23 cellular contexts compared by ENCODE assay signal in the genomic region with DNA sequence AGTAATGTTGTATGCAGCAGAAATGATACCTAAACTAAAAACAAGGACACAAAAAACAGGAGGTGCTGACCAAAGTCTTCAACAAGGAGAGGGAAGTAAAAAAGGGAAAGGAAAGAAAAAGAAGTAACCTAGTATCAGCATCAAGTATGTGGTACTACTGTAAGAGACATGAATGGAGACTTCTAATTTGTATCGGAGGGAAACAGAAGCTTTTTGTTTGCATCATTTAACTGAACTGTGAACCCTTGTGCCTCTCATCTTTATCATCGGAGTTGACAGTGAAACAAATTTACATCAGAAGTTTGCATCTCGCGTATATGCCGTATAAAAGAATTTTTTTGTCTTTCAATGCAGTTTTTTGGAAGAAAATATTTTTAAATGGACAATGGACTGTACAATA. TPM values are rescaled to one million over a fixed set of nuclear protein-coding genes. Genes with fewer than 3 reads are reported as not detected.
A peak's percentile ranks its signal among the peaks of the same experiment; 100 is the strongest.
DNase-seq lines count a peak whose midpoint lies in the region; ATAC-seq, FAIRE-seq and TF ChIP-seq lines count a peak whose summit lies in the region.
"Had no signal": no experiment of that assay in that cellular context is flagged by ENCODE, and none has a peak within 500 bp of the region (broad histone marks: within the 10 kb centered on the region; RNA-seq: fewer than 3 reads in every experiment).

No MANE protein-coding gene starts in this region.

- H3K27me3 ChIP-seq in small intestine (ENCODE audit: control insufficient read depth in 2 of 2, insufficient read depth in 2 of 2, low read length in 2 of 2): no peaks in the 10 kb centered on the region
- H3K27me3 ChIP-seq: body of pancreas, foreskin keratinocyte, ovary, SJSA1, stomach, tibial nerve had no signal

- POLR2A ChIA-PET in T-cell (lab: Charles Lee): interaction anchor here in 1 of 2 donors (1.4 kb wide), 1 partner anchor 11 kb away, joined by 4 read pairs; no protein-coding TSS in a partner anchor
- POLR2A ChIA-PET in activated naive CD8-positive, alpha-beta T cell treated with anti-CD3 and anti-CD28 coated beads, Interleukin-2, amount 10 ng/mL, durations not matched to agents 7 days and 5 days (lab: Charles Lee): interaction anchor here (1.2 to 1.3 kb wide), 2 partner anchors 54 to 109 kb away, joined by 3 to 5 read pairs; partner anchors contain the start of gene DCP2

- peaks cover 8 to 39% of the 10 kb centered on the region in 2 donors for H3K36me3 Mint-ChIP-seq in activated naive CD4-positive, alpha-beta T cell treated with anti-CD3 and anti-CD28 coated beads, Interleukin-2, amount 50 U/mL, for 72 hours
- H3K36me3 Mint-ChIP-seq in T-cell: peaks cover 49% of the 10 kb centered on the region
- H3K36me3 Mint-ChIP-seq in activated naive CD8-positive, alpha-beta T cell treated with anti-CD3 and anti-CD28 coated beads, Interleukin-2, amount 10 ng/mL, durations not matched to agents 7 days and 5 days: peaks cover 32% of the 10 kb centered on the region
- H3K36me3 Mint-ChIP-seq in neural crest cell (ENCODE audit: low read depth): peaks cover 6% of the 10 kb centered on the region

- no peak for TF ChIP-seq CTCF in neural crest cell (conservative IDR thresholded peaks at IDR 0.05)

- CTCF ChIA-PET in T-cell (lab: Charles Lee): interaction anchor here (0.5 to 1.8 kb wide), 4 partner anchors 17 to 745 kb away, joined by 3 to 4 read pairs (median 3); no protein-coding TSS in a partner anchor

- peaks cover 3 to 4% of the 10 kb centered on the region in 2 donors for H3K36me3 ChIP-seq in small intestine (ENCODE audit: control insufficient read depth in 2 of 2, insufficient read depth in 2 of 2, low read length in 2 of 2)
- H3K36me3 ChIP-seq: ovary had no signal

- H3K9me3 Mint-ChIP-seq in activated naive CD4-positive, alpha-beta T cell treated with anti-CD3 and anti-CD28 coated beads, Interleukin-2, amount 50 U/mL, for 72 hours: no peaks in the 10 kb centered on the region
- H3K9me3 Mint-ChIP-seq in T-cell (no peaks in the 10 kb centered on the region), neural crest cell (no peaks in the 10 kb centered on the region)
- no peaks in the 10 kb centered on the region for H3K9me3 Mint-ChIP-seq in activated naive CD8-positive, alpha-beta T cell treated with anti-CD3 and anti-CD28 coated beads, Interleukin-2, amount 10 ng/mL, durations not matched to agents 7 days and 5 days
- H3K9me3 Mint-ChIP-seq: effector memory CD8-positive, alpha-beta T cell had no signal

- H3K4me3 ChIP-seq in small intestine (ENCODE audit: low read depth in 1 of 2, low read length in 2 of 2): no peak overlapping the region
- H3K4me3 ChIP-seq: body of pancreas, ovary, SJSA1, stomach, tibial nerve had no signal

- peak overlapping the region in 1 of 3 donors; percentile 32 for H3K4me3 Mint-ChIP-seq in T-cell
- H3K4me3 Mint-ChIP-seq in activated naive CD8-positive, alpha-beta T cell treated with anti-CD3 and anti-CD28 coated beads, Interleukin-2, amount 10 ng/mL, durations not matched to agents 7 days and 5 days: peak overlapping the region; percentile 7
- H3K4me3 Mint-ChIP-seq in neural crest cell: peak overlapping the region; percentile 31
- H3K4me3 Mint-ChIP-seq: effector memory CD8-positive, alpha-beta T cell had no signal

- H3K27me3 Mint-ChIP-seq in T-cell (no peaks in the 10 kb centered on the region), neural crest cell (ENCODE audit: low read depth) (no peaks in the 10 kb centered on the region)
- H3K27me3 Mint-ChIP-seq in activated naive CD8-positive, alpha-beta T cell treated with anti-CD3 and anti-CD28 coated beads, Interleukin-2, amount 10 ng/mL, durations not matched to agents 7 days and 5 days: no peaks in the 10 kb centered on the region
- H3K27me3 Mint-ChIP-seq: effector memory CD8-positive, alpha-beta T cell had no signal

- no peak overlapping the region for H3K27ac ChIP-seq in small intestine (ENCODE audit: low read depth in 1 of 2, low read length in 1 of 2)
- H3K27ac ChIP-seq: body of pancreas, C4-2B, foreskin keratinocyte, ovary, SJSA1, stomach, tibial nerve had no signal

- no peak for FAIRE-seq in small intestine (lab: Jason Lieb, UNC)

- H3K27ac Mint-ChIP-seq in activated naive CD4-positive, alpha-beta T cell treated with anti-CD3 and anti-CD28 coated beads, Interleukin-2, amount 50 U/mL, for 72 hours: peak overlapping the region; percentile 16 to 80
- H3K27ac Mint-ChIP-seq in T-cell (peak overlapping the region; percentile 10 to 62), neural crest cell (ENCODE audit: unreplicated experiment) (no peak overlapping the region)
- H3K27ac Mint-ChIP-seq in activated naive CD8-positive, alpha-beta T cell treated with anti-CD3 and anti-CD28 coated beads, Interleukin-2, amount 10 ng/mL, durations not matched to agents 7 days and 5 days: peak overlapping the region; percentile 82

- DNase-seq in activated naive CD4-positive, alpha-beta T cell treated with anti-CD3 and anti-CD28 coated beads, Interleukin-2, amount 50 U/mL, for 72 hours (ENCODE audit: low spot score in 2 of 2): no peak
- DNase-seq in activated naive CD4-positive, alpha-beta T cell (lab: John Stamatoyannopoulos, UW): no peak
- no peak for DNase-seq in T-cell
- DNase-seq in activated naive CD8-positive, alpha-beta T cell treated with anti-CD3 and anti-CD28 coated beads, Interleukin-2, amount 10 ng/mL, durations not matched to agents 7 days and 5 days: no peak
- DNase-seq in neural crest cell (ENCODE audit: low read depth, low spot score): no peak
- DNase-seq in small intestine: no peak
- DNase-seq in AG20443 (ENCODE audit: low spot score): no peak
- DNase-seq: activated CD4-positive, alpha-beta T cell treated with anti-CD3 and anti-CD28 coated beads for 48 hours; body of pancreas; DMS 273 treated with DMSO at 0.1 percent for 48 hours; effector memory CD8-positive, alpha-beta T cell; foreskin keratinocyte; left colon; NCI-H1694 treated with DMSO at 0.1 percent for 48 hours; NCI-H526; ovary; right cardiac atrium; stomach had no signal

- peaks cover 2 to 7% of the 10 kb centered on the region in 2 donors for H3K4me1 ChIP-seq in small intestine (ENCODE audit: control insufficient read depth in 2 of 2, insufficient read depth in 1 of 2, low read depth in 1 of 2, low read length in 1 of 2)

- no peaks in the 10 kb centered on the region for H3K9me3 ChIP-seq in small intestine (ENCODE audit: control insufficient read depth, low read depth)
- H3K9me3 ChIP-seq: body of pancreas, ovary, SJSA1, stomach, tibial nerve had no signal

- no peak for ATAC-seq in activated naive CD4-positive, alpha-beta T cell treated with anti-CD3 and anti-CD28 coated beads, Interleukin-2, amount 50 U/mL, for 72 hours
- no peak for ATAC-seq in T-cell (replicated peaks in 1 of 4)
- ATAC-seq in activated naive CD8-positive, alpha-beta T cell treated with anti-CD3 and anti-CD28 coated beads, Interleukin-2, amount 10 ng/mL, durations not matched to agents 7 days and 5 days (ENCODE audit: low read depth): no peak
- no peak for ATAC-seq in GM19035 (IDR thresholded peaks at IDR 0.05; ENCODE audit: unreplicated experiment)
- ATAC-seq: body of pancreas; effector memory CD8-positive, alpha-beta T cell; esophagus mucosa; foreskin keratinocyte; left colon; right cardiac atrium had no signal

- H3K4me1 Mint-ChIP-seq in T-cell: peaks cover 33 to 59% (median 57%) of the 10 kb centered on the region in 3 donors
- H3K4me1 Mint-ChIP-seq in activated naive CD8-positive, alpha-beta T cell treated with anti-CD3 and anti-CD28 coated beads, Interleukin-2, amount 10 ng/mL, durations not matched to agents 7 days and 5 days: peaks cover 44% of the 10 kb centered on the region
- peaks cover 26% of the 10 kb centered on the region for H3K4me1 Mint-ChIP-seq in neural crest cell

- 92 to 97% (median 94%) methylated on average over 5 of the region's 5 CpGs for WGBS in small intestine, 3 donors

RNA-seq across cellular contexts. Expression of gene SRP19, which starts 6.3 kb away (rescaled TPM):
- total RNA-seq in activated naive CD4-positive, alpha-beta T cell treated with anti-CD3 and anti-CD28 coated beads, Interleukin-2, amount 50 U/mL, for 72 hours: 10 to 100 TPM; 40.7 to 74.6 TPM
- 10 to 100 TPM; 34.6 to 44.9 (median 40.4) TPM for total RNA-seq in T-cell
- total RNA-seq in activated naive CD8-positive, alpha-beta T cell treated with anti-CD3 and anti-CD28 coated beads, Interleukin-2, amount 10 ng/mL, durations not matched to agents 7 days and 5 days: 10 to 100 TPM; 51.2 to 57.0 TPM
- 53.3 and 53.8 TPM in 2 replicates for total RNA-seq in neural crest cell
- 10 to 100 TPM; 74.8 to 93.7 (median 77.8) TPM for polyA plus RNA-seq in small intestine

RNA-seq across cellular contexts. Expression of gene REEP5, which starts 54.6 kb away (rescaled TPM):
- 10 to 100 TPM; 18.7 to 45.1 TPM for total RNA-seq in activated naive CD4-positive, alpha-beta T cell treated with anti-CD3 and anti-CD28 coated beads, Interleukin-2, amount 50 U/mL, for 72 hours
- total RNA-seq in T-cell (10 to 100 TPM; 23.0 to 71.1 (median 53.2) TPM), neural crest cell (25.8 and 28.6 TPM in 2 replicates)
- 10 to 100 TPM; 59.0 to 65.8 TPM for total RNA-seq in activated naive CD8-positive, alpha-beta T cell treated with anti-CD3 and anti-CD28 coated beads, Interleukin-2, amount 10 ng/mL, durations not matched to agents 7 days and 5 days
- polyA plus RNA-seq in small intestine: 10 to 100 TPM; 27.3 to 47.7 (median 27.3) TPM
